1 cellular context compared by ENCODE assay signal in genomic region chr17:41768682-41769288, GRCh38.
TF ChIP-seq lines count a peak whose summit lies in the region.

No MANE protein-coding gene starts in this region.

TF ChIP-seq in K562, 482 proteins besides CTCF, POLR2A, EP300 and RAD21:
- no peak for TF ChIP-seq CBX2 (IDR thresholded peaks at IDR 0.05; ENCODE audit: insufficient read depth, low read length, poor library complexity, severe bottlenecking)
- no peak for TF ChIP-seq MTA1 (IDR thresholded peaks at IDR 0.05; ENCODE audit: borderline replicate concordance)
- TF ChIP-seq ZKSCAN1 (IDR thresholded peaks at IDR 0.05; ENCODE audit: low read depth, low read length), result peak; percentile 91
TF ChIP-seq in K562: peak in this region for 1.
